ENCODE assay signal across 19 cellular contexts in the genomic region with DNA sequence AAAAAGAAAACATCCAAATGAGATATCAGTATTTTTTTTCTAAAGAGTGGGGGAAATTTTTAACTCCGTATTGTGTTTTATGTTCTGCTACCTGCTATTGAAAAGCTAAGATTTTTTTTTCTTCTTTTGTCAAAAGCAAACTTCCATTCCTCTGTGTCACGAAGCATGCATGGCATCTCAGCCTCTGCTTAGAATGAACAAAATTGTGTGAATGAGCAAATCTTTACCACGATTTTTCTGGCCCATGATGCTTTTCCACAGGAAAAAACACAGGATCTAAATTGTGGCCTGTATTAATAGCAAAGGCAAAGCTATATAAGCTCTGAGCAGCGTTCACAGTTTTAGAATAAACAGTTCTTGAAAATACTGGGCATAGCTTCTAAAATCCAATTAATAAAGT.
A peak's percentile ranks its signal among the peaks of the same experiment; 100 is the strongest.
DNase-seq lines count a peak whose midpoint lies in the region; ATAC-seq and TF ChIP-seq lines count a peak whose summit lies in the region.
"Had no signal": no experiment of that assay in that cellular context is flagged by ENCODE, and none has a peak within 500 bp of the region (broad histone marks: within the 10 kb centered on the region; RNA-seq: fewer than 3 reads in every experiment).

No MANE protein-coding gene starts in this region.

- no peaks in the 10 kb centered on the region for H3K9me3 ChIP-seq in H9 (ENCODE audit: control insufficient read depth, low read depth, low read length)
- H3K9me3 ChIP-seq: transverse colon had no signal

- no peak overlapping the region for H2BK12ac ChIP-seq in H9 (ENCODE audit: insufficient read length, low read depth, low read length)

- no peak overlapping the region for H2BK20ac ChIP-seq in H9 (ENCODE audit: low read depth, low read length, poor library complexity, severe bottlenecking)

- H3K23me2 ChIP-seq in H9 (ENCODE audit: insufficient read length, low read depth, low read length, poor library complexity, severe bottlenecking), result no peaks in the 10 kb centered on the region

- no peaks in the 10 kb centered on the region for H3K79me1 ChIP-seq in H9 (ENCODE audit: insufficient read depth, low read depth, low read length, poor library complexity, severe bottlenecking)

- no peak overlapping the region for H3K4ac ChIP-seq in H9 (ENCODE audit: low read depth, low read length)

- H2BK120ac ChIP-seq in H9 (ENCODE audit: low read depth, low read length, poor library complexity, severe bottlenecking), result no peak overlapping the region

- H3K9ac ChIP-seq in H9 (ENCODE audit: extremely low read depth, insufficient read length, low read length), result no peak overlapping the region

- H3K79me2 ChIP-seq in H9 (ENCODE audit: insufficient read depth, low read length), result no peaks in the 10 kb centered on the region
- H3K79me2 ChIP-seq: hepatocyte had no signal

- H3K27ac Mint-ChIP-seq in H9, result no peak overlapping the region
- no peak overlapping the region for H3K27ac Mint-ChIP-seq in activated T-helper 1 cell treated with anti-CD3 and anti-CD28 coated beads, Interleukin-12 subunit alpha, Interleukin-12 subunit beta, Interleukin-2, Interleukin-4 antibody, amounts not matched to agents 30 ng/mL and 10 ng/mL and 1 ng/mL, durations not matched to agents 14 hours and 24 hours and 36 hours
- H3K27ac Mint-ChIP-seq: activated B cell treated with CpG ODN at 0.5 μM for 24 hours; activated T-helper 2 cell treated with anti-CD3 and anti-CD28 coated beads, Interferon-gamma antibody, Interleukin-2, Interleukin-4, amounts not matched to agents 10 μg/mL and 5 μg/mL and 100 μg/mL, durations not matched to agents 14 hours and 24 hours and 36 hours; CD14-positive monocyte had no signal

- H4K5ac ChIP-seq in H9 (ENCODE audit: insufficient read length, low read depth, low read length), result no peak overlapping the region

- H3K9me3 Mint-ChIP-seq in H9, result no peaks in the 10 kb centered on the region
- no peaks in the 10 kb centered on the region for H3K9me3 Mint-ChIP-seq in activated T-helper 1 cell treated with anti-CD3 and anti-CD28 coated beads, Interleukin-12 subunit alpha, Interleukin-12 subunit beta, Interleukin-2, Interleukin-4 antibody, amounts not matched to agents 30 ng/mL and 10 ng/mL and 1 ng/mL, durations not matched to agents 14 hours and 24 hours and 36 hours
- H3K9me3 Mint-ChIP-seq: activated B cell treated with CpG ODN at 0.5 μM for 24 hours; activated T-helper 2 cell treated with anti-CD3 and anti-CD28 coated beads, Interferon-gamma antibody, Interleukin-2, Interleukin-4, amounts not matched to agents 10 μg/mL and 5 μg/mL and 100 μg/mL, durations not matched to agents 14 hours and 24 hours and 36 hours had no signal

- intact Hi-C loops in activated T-helper 1 cell treated with anti-CD3 and anti-CD28 coated beads, Interleukin-12 subunit alpha, Interleukin-12 subunit beta, Interleukin-2, Interleukin-4 antibody, amounts not matched to agents 30 ng/mL and 10 ng/mL and 1 ng/mL, durations not matched to agents 14 hours and 24 hours and 36 hours (cut with micrococcal nuclease), result no loop called here

- no peak overlapping the region for H3K4me3 ChIP-seq in foreskin fibroblast (ENCODE audit: low read depth in 1 of 2, low read length in 2 of 2)
- H3K4me3 ChIP-seq: hepatocyte, transverse colon had no signal

- WGBS in H9 (ENCODE audit: extremely low coverage, insufficient read length, low lambda C conversion rate), result no CpG with 5 or more reads among the region's 4 CpGs

- no peaks in the 10 kb centered on the region for H3K36me3 Mint-ChIP-seq in H9 (ENCODE audit: insufficient read depth in 1 of 3, low read depth in 3 of 3)
- H3K36me3 Mint-ChIP-seq in activated T-helper 1 cell treated with anti-CD3 and anti-CD28 coated beads, Interleukin-12 subunit alpha, Interleukin-12 subunit beta, Interleukin-2, Interleukin-4 antibody, amounts not matched to agents 30 ng/mL and 10 ng/mL and 1 ng/mL, durations not matched to agents 14 hours and 24 hours and 36 hours (ENCODE audit: low read depth), result no peaks in the 10 kb centered on the region
- H3K36me3 Mint-ChIP-seq: CD14-positive monocyte had no signal

- ATAC-seq in HG02623 (IDR thresholded peaks at IDR 0.05; ENCODE audit: unreplicated experiment), result no peak

- no peak overlapping the region for H4K8ac ChIP-seq in H9 (replicated peaks; ENCODE audit: insufficient read length, low read depth, low read length)

- no peak overlapping the region for H3K56ac ChIP-seq in H9 (ENCODE audit: insufficient read length, low read depth, low read length)

- H3K23ac ChIP-seq in H9 (ENCODE audit: insufficient read length, low read depth, low read length), result no peak overlapping the region

- DNase-seq in HCEC 1CT, result peak; percentile 36
- peak; percentile 30 for DNase-seq in amniotic epithelial cell (ENCODE audit: low read depth)
- peak; percentile 51 to 74 for DNase-seq in foreskin fibroblast
- peak; percentile 16 for DNase-seq in renal cortical epithelial cell (ENCODE audit: low read depth)
- DNase-seq in H9, result no peak
- no peak for DNase-seq in NCI-H446 (lab: John Stamatoyannopoulos, UW)
- DNase-seq in activated T-helper 1 cell treated with anti-CD3 and anti-CD28 coated beads, Interleukin-12 subunit alpha, Interleukin-12 subunit beta, Interleukin-2, Interleukin-4 antibody, amounts not matched to agents 30 ng/mL and 10 ng/mL and 1 ng/mL, durations not matched to agents 14 hours and 24 hours and 36 hours (ENCODE audit: low spot score), result no peak
- DNase-seq: activated B cell treated with CpG ODN at 0.5 μM for 24 hours; activated CD8-positive, alpha-beta memory T cell treated with anti-CD3 and anti-CD28 coated beads for 24 hours; anterior cingulate cortex; cortex of kidney; GOT3; NCI-H1436; stimulated activated naive CD4-positive, alpha-beta T cell; transverse colon had no signal

- H4K91ac ChIP-seq in H9 (ENCODE audit: insufficient read length, low read depth, low read length), result no peak overlapping the region

- H3K27me3 ChIP-seq in H9 (ENCODE audit: insufficient read depth, low read length), result no peaks in the 10 kb centered on the region
- H3K27me3 ChIP-seq: hepatocyte, transverse colon had no signal

- no peak overlapping the region for H2AFZ ChIP-seq in H9 (ENCODE audit: low read length)
- H2AFZ ChIP-seq: hepatocyte had no signal

- no peaks in the 10 kb centered on the region for H3K27me3 Mint-ChIP-seq in H9 (ENCODE audit: low read depth)
- no peaks in the 10 kb centered on the region for H3K27me3 Mint-ChIP-seq in activated T-helper 1 cell treated with anti-CD3 and anti-CD28 coated beads, Interleukin-12 subunit alpha, Interleukin-12 subunit beta, Interleukin-2, Interleukin-4 antibody, amounts not matched to agents 30 ng/mL and 10 ng/mL and 1 ng/mL, durations not matched to agents 14 hours and 24 hours and 36 hours (ENCODE audit: insufficient read depth)
- H3K27me3 Mint-ChIP-seq: activated B cell treated with CpG ODN at 0.5 μM for 24 hours had no signal

- H3K4me1 Mint-ChIP-seq in H9, result peaks cover 14% of the 10 kb centered on the region in 2 experiments
- H3K4me1 Mint-ChIP-seq in activated T-helper 1 cell treated with anti-CD3 and anti-CD28 coated beads, Interleukin-12 subunit alpha, Interleukin-12 subunit beta, Interleukin-2, Interleukin-4 antibody, amounts not matched to agents 30 ng/mL and 10 ng/mL and 1 ng/mL, durations not matched to agents 14 hours and 24 hours and 36 hours (ENCODE audit: low read depth), result no peaks in the 10 kb centered on the region
- H3K4me1 Mint-ChIP-seq: activated B cell treated with CpG ODN at 0.5 μM for 24 hours, CD14-positive monocyte had no signal

- TF ChIP-seq CTCF in foreskin fibroblast (IDR thresholded peaks at IDR 0.05; ENCODE audit: low read depth, low read length), result no peak
- no peak for TF ChIP-seq CTCF in H9 (conservative IDR thresholded peaks at IDR 0.05)

- H3T11ph ChIP-seq in H9 (ENCODE audit: low read length), result no peak overlapping the region

- H2AK5ac ChIP-seq in H9 (ENCODE audit: insufficient read length, low read length), result no peak overlapping the region

- no peak overlapping the region for H3K27ac ChIP-seq in H9 (ENCODE audit: insufficient read length, low read depth, low read length)
- H3K27ac ChIP-seq: hepatocyte, transverse colon had no signal

- no peak overlapping the region for H2BK5ac ChIP-seq in H9 (ENCODE audit: insufficient read length, low read length)

- H3K4me1 ChIP-seq in H9 (ENCODE audit: insufficient read depth, low read length), result no peaks in the 10 kb centered on the region; the same call in 1 of the 2 replicates
- H3K4me1 ChIP-seq: transverse colon had no signal

- H3K4me2 ChIP-seq in H9 (ENCODE audit: insufficient read depth, insufficient read length, low read length), result no peak overlapping the region
- H3K4me2 ChIP-seq: hepatocyte had no signal

- H3K14ac ChIP-seq in H9 (ENCODE audit: insufficient read depth, low read length), result no peak overlapping the region

- no peaks in the 10 kb centered on the region for H4K20me1 ChIP-seq in H9 (ENCODE audit: control insufficient read depth, insufficient read depth, insufficient read length)

- H3K4me3 Mint-ChIP-seq in H9, result no peak overlapping the region
- H3K4me3 Mint-ChIP-seq in activated T-helper 1 cell treated with anti-CD3 and anti-CD28 coated beads, Interleukin-12 subunit alpha, Interleukin-12 subunit beta, Interleukin-2, Interleukin-4 antibody, amounts not matched to agents 30 ng/mL and 10 ng/mL and 1 ng/mL, durations not matched to agents 14 hours and 24 hours and 36 hours, result no peak overlapping the region
- H3K4me3 Mint-ChIP-seq: activated B cell treated with CpG ODN at 0.5 μM for 24 hours, CD14-positive monocyte had no signal

- no peak overlapping the region for H2BK15ac ChIP-seq in H9 (ENCODE audit: low read depth, low read length)

- H3K18ac ChIP-seq in H9 (ENCODE audit: insufficient read length, low read depth, low read length), result no peak overlapping the region

Comparison
In these comparisons a context has a peak if more than half of its experiments do, and no peak if none do; other contexts are left out.
1. DNase-seq: peak in HCEC 1CT (single experiment), amniotic epithelial cell (single experiment), foreskin fibroblast (2 of 2) and renal cortical epithelial cell (single experiment); none in H9 (single experiment), NCI-H446 (0 of 2) and activated T-helper 1 cell treated with anti-CD3 and anti-CD28 coated beads, Interleukin-12 subunit alpha, Interleukin-12 subunit beta, Interleukin-2, Interleukin-4 antibody, amounts not matched to agents 30 ng/mL and 10 ng/mL and 1 ng/mL, durations not matched to agents 14 hours and 24 hours and 36 hours (single experiment).